ENCODE assay signal across 8 cellular contexts in the genomic region with DNA sequence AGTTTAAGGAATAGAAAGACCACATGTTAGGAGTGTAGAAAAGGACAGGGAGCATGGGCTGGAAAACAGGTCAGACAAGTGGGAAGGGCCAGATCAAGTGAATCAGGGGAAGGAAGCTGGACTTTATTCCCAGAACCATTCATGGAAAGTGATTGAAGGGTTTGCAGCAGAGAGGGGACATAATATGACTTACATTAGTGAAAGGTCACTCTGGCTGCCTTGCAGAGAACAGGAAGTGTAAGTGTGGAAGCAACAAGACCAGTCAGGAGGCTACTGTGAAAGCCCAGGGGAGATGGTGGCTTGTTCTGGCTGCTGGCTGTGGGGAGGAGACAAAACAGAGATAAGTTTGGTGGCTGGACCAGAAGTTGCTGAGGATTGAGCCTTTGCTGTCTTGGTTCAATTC.
DNase-seq lines count a peak whose midpoint lies in the region; ATAC-seq and TF ChIP-seq lines count a peak whose summit lies in the region.

No MANE protein-coding gene starts in this region.

- no peak for TF ChIP-seq POLR2A in esophagus squamous epithelium (IDR thresholded peaks at IDR 0.05)

- H3K4me2 ChIP-seq in Karpas-422 (ENCODE audit: low read depth, low read length, poor library complexity, severe bottlenecking): peak overlapping the region; percentile 31

- H3K9ac ChIP-seq in Karpas-422 (ENCODE audit: low read length): peak overlapping the region; percentile 28

- H3K9me3 ChIP-seq in Karpas-422 (ENCODE audit: low read length): no peaks in the 10 kb centered on the region
- H3K9me3 ChIP-seq in esophagus squamous epithelium: no peaks in the 10 kb centered on the region
- no peaks in the 10 kb centered on the region for H3K9me3 ChIP-seq in upper lobe of right lung

- no peak for TF ChIP-seq CTCF in GM12865 (IDR thresholded peaks at IDR 0.05; ENCODE audit: insufficient read depth, low read depth, low read length, missing control alignments)
- no peak for TF ChIP-seq CTCF in esophagus squamous epithelium (IDR thresholded peaks at IDR 0.05)
- TF ChIP-seq CTCF in upper lobe of right lung (IDR thresholded peaks at IDR 0.05): no peak

- H3K36me3 ChIP-seq in Karpas-422 (ENCODE audit: insufficient read depth, low read length): no peaks in the 10 kb centered on the region
- no peaks in the 10 kb centered on the region for H3K36me3 ChIP-seq in esophagus squamous epithelium
- no peaks in the 10 kb centered on the region for H3K36me3 ChIP-seq in upper lobe of right lung

- H3K9me2 ChIP-seq in Karpas-422 (replicated peaks; ENCODE audit: insufficient read depth, low read length): no peaks in the 10 kb centered on the region

- intact Hi-C loops in esophagus squamous epithelium (cut with DNase I) (no loop called here), upper lobe of right lung (cut with DNase I) (no loop called here)

- H4K20me1 ChIP-seq in Karpas-422 (ENCODE audit: insufficient read depth, low read depth, low read length): no peaks in the 10 kb centered on the region

- no peak overlapping the region for H3K27ac ChIP-seq in Karpas-422 (ENCODE audit: low read length)
- peak overlapping the region; percentile 51 to 74 (median 72) for H3K27ac ChIP-seq in esophagus squamous epithelium
- peak overlapping the region; percentile 5 for H3K27ac ChIP-seq in upper lobe of right lung

- DNase-seq in GM12865 (ENCODE audit: low read depth) (peak; percentile 93), Karpas-422 (peak; percentile 72), esophagus squamous epithelium (lab: John Stamatoyannopoulos, UW) (no peak), upper lobe of right lung (no peak), NCI-H146 (lab: John Stamatoyannopoulos, UW) (no peak), NCI-H748 treated with DMSO at 0.1 percent for 48 hours (lab: John Stamatoyannopoulos, UW) (no peak)
- DNase-seq in activated T-cell treated with anti-CD3 and anti-CD28 coated beads, Interleukin-2, amount 50 U/mL, for 48 hours: no peak

- peaks cover 13% of the 10 kb centered on the region for H3K4me1 ChIP-seq in Karpas-422 (ENCODE audit: low read length)
- peaks cover 15 to 50% (median 16%) of the 10 kb centered on the region in 3 donors for H3K4me1 ChIP-seq in esophagus squamous epithelium
- H3K4me1 ChIP-seq in upper lobe of right lung: peaks cover 33% of the 10 kb centered on the region

- H3K4me3 ChIP-seq in GM12865 (ENCODE audit: low read depth, low read length) (peak overlapping the region; percentile 36), Karpas-422 (ENCODE audit: low read length) (no peak overlapping the region), esophagus squamous epithelium (no peak overlapping the region), upper lobe of right lung (no peak overlapping the region)

- ATAC-seq in GM21390 (IDR thresholded peaks at IDR 0.05; ENCODE audit: unreplicated experiment) (peak; percentile 58), upper lobe of right lung (peak; percentile 63)

- peak overlapping the region; percentile 41 for H2AFZ ChIP-seq in Karpas-422 (ENCODE audit: low read length)

- H3K27me3 ChIP-seq in Karpas-422 (ENCODE audit: low read length) (no peaks in the 10 kb centered on the region), esophagus squamous epithelium (no peaks in the 10 kb centered on the region), upper lobe of right lung (no peaks in the 10 kb centered on the region)

- H3K79me2 ChIP-seq in Karpas-422 (ENCODE audit: low read length): no peaks in the 10 kb centered on the region

Comparison
In these comparisons a context has a peak if more than half of its experiments do, and no peak if none do; other contexts are left out.
1. DNase-seq: peak in GM12865 (single experiment) and Karpas-422 (single experiment); none in esophagus squamous epithelium (single experiment), upper lobe of right lung (single experiment), activated T-cell treated with anti-CD3 and anti-CD28 coated beads, Interleukin-2, amount 50 U/mL, for 48 hours (0 of 2), NCI-H146 (single experiment) and NCI-H748 treated with DMSO at 0.1 percent for 48 hours (single experiment).